15 cellular contexts compared by ENCODE assay signal in the genomic region with DNA sequence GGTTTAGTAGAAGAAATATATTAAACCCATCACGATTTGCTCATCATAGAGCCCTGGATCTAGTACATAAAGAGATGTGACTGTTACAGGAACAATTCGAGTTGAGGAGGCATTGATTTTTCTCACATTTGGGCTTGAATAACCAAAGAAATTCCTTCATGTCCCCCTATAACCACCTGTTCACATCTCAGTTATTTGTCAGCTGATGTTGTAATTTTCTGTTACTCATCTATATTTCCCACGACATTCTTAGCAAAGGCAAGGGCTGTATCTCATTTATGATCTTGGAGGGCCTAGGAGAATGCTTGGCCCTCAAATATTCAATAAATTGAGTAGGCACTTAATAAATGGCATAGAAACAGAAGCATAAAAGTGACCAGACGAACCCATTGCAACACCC. TPM values are rescaled to one million over a fixed set of nuclear protein-coding genes. Genes with fewer than 3 reads are reported as not detected.
A peak's percentile ranks its signal among the peaks of the same experiment; 100 is the strongest.
DNase-seq lines count a peak whose midpoint lies in the region; ATAC-seq and TF ChIP-seq lines count a peak whose summit lies in the region.
"Had no signal": no experiment of that assay in that cellular context is flagged by ENCODE, and none has a peak within 500 bp of the region (broad histone marks: within the 10 kb centered on the region; RNA-seq: fewer than 3 reads in every experiment).

No MANE protein-coding gene starts in this region.

- intact Hi-C loops in Panc1 (cut with micrococcal nuclease; ENCODE audit: unreplicated experiment), result loop anchor here (5.0 to 10.0 kb wide), 4 partner anchors 167 to 530 kb away; a partner anchor contains a TSS
- intact Hi-C loops in stomach (cut with DNase I; ENCODE audit: low total_unique reads), result loop anchor here (10.0 kb wide), 1 partner anchor 320 kb away; no protein-coding TSS in a partner anchor

- H3K9me3 ChIP-seq in Panc1 (ENCODE audit: control insufficient read depth, insufficient read depth, low read depth, low read length) (no peaks in the 10 kb centered on the region), muscle layer of colon (ENCODE audit: low read length) (peaks cover 4% of the 10 kb centered on the region), stomach (no peaks in the 10 kb centered on the region)
- H3K9me3 ChIP-seq: HAP-1, neutrophil had no signal

- in situ Hi-C loops in Panc1 (cut with HindIII; ENCODE audit: low pct_unique_long_range_greater_than_20kb, low sequenced_read_pairs), result no loop called here

- DNase-seq in ELR (ENCODE audit: low read depth), result peak; percentile 41
- no peak for DNase-seq in Panc1 (ENCODE audit: low read depth, low spot score)
- no peak for DNase-seq in stomach
- DNase-seq in NCI-H1092 treated with DMSO at 0.1 percent for 48 hours (lab: John Stamatoyannopoulos, UW), result no peak
- no peak for DNase-seq in medulla oblongata (ENCODE audit: extremely low spot score)
- no peak for DNase-seq in NCI-H446 treated with DMSO at 0.1 percent for 48 hours (lab: John Stamatoyannopoulos, UW)
- DNase-seq: left ventricle myocardium superior; NCI-H1048; stimulated activated CD4-positive, alpha-beta T cell treated with anti-CD3 and anti-CD28 coated beads, Interleukin-4, amount 100 ng/mL, for 4 hours had no signal

- H3K36me3 ChIP-seq in Panc1 (ENCODE audit: control insufficient read depth, insufficient read depth, low read length) (no peaks in the 10 kb centered on the region), muscle layer of colon (ENCODE audit: insufficient read depth, low read length) (no peaks in the 10 kb centered on the region), stomach (no peaks in the 10 kb centered on the region)
- H3K36me3 ChIP-seq: HAP-1, neutrophil had no signal

- POLR2A ChIA-PET in Panc1 (lab: Charles Lee), result interaction anchor here (0.6 kb wide), 2 partner anchors 14 to 587 kb away, joined by 5 to 18 read pairs; no protein-coding TSS in a partner anchor

- no peak for TF ChIP-seq POLR2A in stomach (IDR thresholded peaks at IDR 0.05)

- TF ChIP-seq CTCF in Panc1 (IDR thresholded peaks at IDR 0.05), result no peak
- TF ChIP-seq CTCF in stomach (IDR thresholded peaks at IDR 0.05), result no peak

- no TSS peak for BruUV-seq in Panc1 (replicated peaks; lab: Mats Ljungman, UMichigan)

- H3K4me1 ChIP-seq in Panc1 (ENCODE audit: control insufficient read depth, insufficient read depth, low read length) (peaks cover 6% of the 10 kb centered on the region), muscle layer of colon (ENCODE audit: insufficient read depth, low read length) (peaks cover 38% of the 10 kb centered on the region), stomach (peaks cover 0 to 20% (median 5%) of the 10 kb centered on the region in 4 donors)
- H3K4me1 ChIP-seq: foreskin keratinocyte had no signal

- H3K27me3 ChIP-seq in Panc1 (ENCODE audit: control insufficient read depth, insufficient read depth, low read length) (no peaks in the 10 kb centered on the region), muscle layer of colon (ENCODE audit: control insufficient read depth in 1 of 2, insufficient read depth in 2 of 2, low read length in 2 of 2) (no peaks in the 10 kb centered on the region), stomach (no peaks in the 10 kb centered on the region)
- H3K27me3 ChIP-seq: neutrophil had no signal

- no peak for TF ChIP-seq EP300 in stomach (IDR thresholded peaks at IDR 0.05)

- H3K9ac ChIP-seq in muscle layer of colon (ENCODE audit: low read length), result no peak overlapping the region

- 67 to 69% (median 67%) methylated on average over 4 of the region's 4 CpGs for WGBS in stomach, 5 donors

- H3K27ac ChIP-seq in Panc1 (ENCODE audit: low read length) (peak overlapping the region; percentile 57; the same call in 1 of the 2 replicates), muscle layer of colon (ENCODE audit: low read depth, low read length) (peak overlapping the region; percentile 45), stomach (peak overlapping the region in 4 of 5 donors; percentile 47 to 89 (median 50))
- H3K27ac ChIP-seq: foreskin keratinocyte, neutrophil had no signal

- ATAC-seq in Panc1, result no peak
- ATAC-seq in GM21515 (IDR thresholded peaks at IDR 0.05; ENCODE audit: unreplicated experiment), result no peak
- ATAC-seq: activated T-cell treated with anti-CD3 and anti-CD28 coated beads, Interleukin-2, amount 50 U/mL, for 72 hours had no signal

- H3K4me3 ChIP-seq in Panc1 (ENCODE audit: low read depth in 2 of 2, low read length in 2 of 2) (no peak overlapping the region), muscle layer of colon (ENCODE audit: low read depth in 1 of 2, low read length in 2 of 2) (no peak overlapping the region), stomach (no peak overlapping the region)
- H3K4me3 ChIP-seq: HAP-1 had no signal

- CTCF ChIA-PET in Panc1 (lab: Charles Lee), result interaction anchor here (0.6 to 1.7 kb wide), 15 partner anchors 27 to 981 kb away, joined by 3 to 9 read pairs (median 5); no protein-coding TSS in a partner anchor

RNA-seq across cellular contexts. Expression of a gene that starts 36.4 kb away (rescaled TPM):
- total RNA-seq in Panc1 (2021; ENCODE audit: unreplicated experiment) (75.2 TPM), stomach (100 to 1,000 TPM in 1 of 5 donors, 10 to 100 TPM in 3, 1 to 10 TPM in 1; 4.9 to 169 (median 32.1) TPM)
- polyA plus RNA-seq in Panc1 (2012; ENCODE audit: insufficient read length), result 89.3 TPM
- polyA plus RNA-seq in stomach, result 10 to 100 TPM; 36.5 to 56.5 (median 39.7) TPM
